29 cellular contexts compared by ENCODE assay signal in the genomic region with DNA sequence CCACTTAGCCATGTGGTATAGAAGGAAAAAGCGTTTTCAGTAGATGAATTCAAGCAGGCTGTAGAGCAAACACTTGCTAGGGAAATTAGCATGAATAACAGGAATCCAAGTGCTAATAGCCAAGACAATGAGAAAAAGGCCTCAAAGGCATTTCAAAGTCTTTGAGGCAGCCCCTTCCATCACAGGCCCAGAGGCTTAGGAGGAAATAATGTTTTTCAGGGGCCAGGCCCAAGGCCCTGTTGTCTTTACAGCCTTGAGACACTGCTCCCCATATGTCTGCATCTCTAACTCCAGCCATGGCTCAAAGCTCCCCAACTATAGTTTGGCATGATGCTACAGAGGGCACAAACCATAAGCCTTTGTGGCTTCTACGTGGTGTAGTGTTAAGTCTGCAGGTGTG.
"Had no signal": no experiment of that assay in that cellular context is flagged by ENCODE, and none has a peak within 500 bp of the region (broad histone marks: within the 10 kb centered on the region; RNA-seq: fewer than 3 reads in every experiment).

No MANE protein-coding gene starts in this region.

- FAIRE-seq: small intestine had no signal

- H3K9me3 Mint-ChIP-seq: type B pancreatic cell had no signal

- H3K4me3 ChIP-seq: neural progenitor cell, ovary, psoas muscle, right lobe of liver, sigmoid colon, suprapubic skin, testis, tibial artery, transverse colon, upper lobe of right lung, uterus had no signal

- H3K4me1 ChIP-seq: neural progenitor cell, parathyroid adenoma, psoas muscle, sigmoid colon, suprapubic skin, testis, tibial artery, transverse colon, upper lobe of right lung, uterus had no signal

- H3K9me3 ChIP-seq: ovary, psoas muscle, right lobe of liver, testis, upper lobe of right lung, uterus had no signal

- H3K79me2 ChIP-seq: parathyroid adenoma had no signal

- H3K27ac Mint-ChIP-seq: natural killer cell; nephron; neural progenitor cell; progenitor cell of endocrine pancreas; stimulated activated effector memory CD8-positive, alpha-beta T cell treated with anti-CD3 and anti-CD28 coated beads, Interleukin-12 subunit alpha, Interleukin-12 subunit beta, amount 100 ng/mL, for 72 hours; stimulated activated naive CD8-positive, alpha-beta T cell treated with anti-CD3 and anti-CD28 coated beads, Interleukin-15, amount 100 ng/mL, for 72 hours; type B pancreatic cell had no signal

- H2AFZ ChIP-seq: neural progenitor cell, parathyroid adenoma had no signal

- H3K36me3 Mint-ChIP-seq: neural progenitor cell; stimulated activated effector memory CD8-positive, alpha-beta T cell treated with anti-CD3 and anti-CD28 coated beads, Interleukin-12 subunit alpha, Interleukin-12 subunit beta, amount 100 ng/mL, for 72 hours; type B pancreatic cell had no signal

- DNase-seq: natural killer cell; occipital lobe; ovary; posterior cingulate gyrus; psoas muscle; right cardiac atrium; right lobe of liver; sigmoid colon; small intestine; stimulated activated CD4-positive, alpha-beta T cell treated with anti-CD3 and anti-CD28 coated beads, Interleukin-15, amount 100 ng/mL, for 24 hours; stimulated activated CD4-positive, alpha-beta T cell treated with anti-CD3 and anti-CD28 coated beads, Interleukin-2, amount 100 ng/mL, for 24 hours; stimulated activated CD4-positive, alpha-beta T cell treated with anti-CD3 and anti-CD28 coated beads, Interleukin-2, amount 100 ng/mL, for 48 hours; stimulated activated CD4-positive, alpha-beta T cell treated with anti-CD3 and anti-CD28 coated beads, Interleukin-4, amount 100 ng/mL, for 24 hours; stimulated activated naive CD4-positive, alpha-beta T cell; stimulated activated naive CD8-positive, alpha-beta T cell treated with anti-CD3 and anti-CD28 coated beads, Interleukin-15, amount 100 ng/mL, for 72 hours; stimulated activated naive CD8-positive, alpha-beta T cell treated with anti-CD3 and anti-CD28 coated beads, Interleukin-15, Interleukin-2, amounts not matched to agents 100 U/mL and 50 U/mL, for 24 hours; substantia nigra; testis; tibial artery; transverse colon; upper lobe of right lung; uterus had no signal

- ATAC-seq: natural killer cell; psoas muscle; right cardiac atrium; right lobe of liver; stimulated activated effector memory CD8-positive, alpha-beta T cell treated with anti-CD3 and anti-CD28 coated beads, Interleukin-12 subunit alpha, Interleukin-12 subunit beta, amount 100 ng/mL, for 72 hours; stimulated activated naive CD8-positive, alpha-beta T cell treated with anti-CD3 and anti-CD28 coated beads, Interleukin-15, amount 100 ng/mL, for 72 hours; stimulated activated naive CD8-positive, alpha-beta T cell treated with anti-CD3 and anti-CD28 coated beads, Interleukin-15, Interleukin-2, amounts not matched to agents 100 U/mL and 50 U/mL, for 24 hours; upper lobe of right lung had no signal

- H3K9ac ChIP-seq: neural progenitor cell, parathyroid adenoma had no signal

- H3K4me2 ChIP-seq: neural progenitor cell had no signal

- H3K27me3 ChIP-seq: neural progenitor cell, ovary, right lobe of liver, sigmoid colon, suprapubic skin, testis, tibial artery, transverse colon, upper lobe of right lung, uterus had no signal

- H3K4me3 Mint-ChIP-seq: natural killer cell; nephron; neural progenitor cell; stimulated activated effector memory CD8-positive, alpha-beta T cell treated with anti-CD3 and anti-CD28 coated beads, Interleukin-12 subunit alpha, Interleukin-12 subunit beta, amount 100 ng/mL, for 72 hours; stimulated activated naive CD8-positive, alpha-beta T cell treated with anti-CD3 and anti-CD28 coated beads, Interleukin-15, amount 100 ng/mL, for 72 hours; type B pancreatic cell had no signal

- H3K27ac ChIP-seq: neural progenitor cell, ovary, parathyroid adenoma, psoas muscle, right lobe of liver, sigmoid colon, suprapubic skin, testis, tibial artery, transverse colon, upper lobe of right lung, uterus had no signal

- H3K27me3 Mint-ChIP-seq: progenitor cell of endocrine pancreas; stimulated activated naive CD8-positive, alpha-beta T cell treated with anti-CD3 and anti-CD28 coated beads, Interleukin-15, amount 100 ng/mL, for 72 hours; type B pancreatic cell had no signal

- H3K36me3 ChIP-seq: neural progenitor cell, ovary, right lobe of liver, sigmoid colon, suprapubic skin, tibial artery, transverse colon, upper lobe of right lung, uterus had no signal

- H3K4me1 Mint-ChIP-seq: natural killer cell; nephron; neural progenitor cell; stimulated activated effector memory CD8-positive, alpha-beta T cell treated with anti-CD3 and anti-CD28 coated beads, Interleukin-12 subunit alpha, Interleukin-12 subunit beta, amount 100 ng/mL, for 72 hours; stimulated activated naive CD8-positive, alpha-beta T cell treated with anti-CD3 and anti-CD28 coated beads, Interleukin-15, amount 100 ng/mL, for 72 hours had no signal
